11 cellular contexts compared by ENCODE assay signal in genomic region chr19:12527034-12527836, GRCh38. TPM values are rescaled to one million over a fixed set of nuclear protein-coding genes. Genes with fewer than 3 reads are reported as not detected.
DNase-seq lines count a peak whose midpoint lies in the region; ATAC-seq lines count a peak whose summit lies in the region.
"Had no signal": no experiment of that assay in that cellular context is flagged by ENCODE, and none has a peak within 500 bp of the region (broad histone marks: within the 10 kb centered on the region; RNA-seq: fewer than 3 reads in every experiment).

No MANE protein-coding gene starts in this region.

- no peak overlapping the region for H3K9ac ChIP-seq in duodenal mucosa (ENCODE audit: low read depth in 1 of 2, low read length in 2 of 2)

- peaks cover 40 to 84% (median 82%) of the 10 kb centered on the region in 5 donors for H3K36me3 Mint-ChIP-seq in naive thymus-derived CD4-positive, alpha-beta T cell

- CTCF ChIA-PET in naive thymus-derived CD4-positive, alpha-beta T cell (lab: Charles Lee), result no interaction called here

- POLR2A ChIA-PET in naive thymus-derived CD4-positive, alpha-beta T cell (lab: Charles Lee), result interaction anchor here (0.6 kb wide), 1 partner anchor 25 kb away, joined by 3 read pairs; no protein-coding TSS in a partner anchor

- H3K4me1 ChIP-seq in duodenal mucosa (ENCODE audit: control insufficient read depth in 1 of 2, insufficient read depth in 2 of 2, low read length in 2 of 2), result no peaks in the 10 kb centered on the region
- no peaks in the 10 kb centered on the region for H3K4me1 ChIP-seq in naive thymus-derived CD4-positive, alpha-beta T cell (ENCODE audit: control insufficient read depth in 2 of 2, insufficient read depth in 2 of 2, low read length in 2 of 2)

- peak overlapping the region in 3 of 9 donors; percentile 19 to 69 (median 29) for H3K27ac Mint-ChIP-seq in naive thymus-derived CD4-positive, alpha-beta T cell
- H3K27ac Mint-ChIP-seq: activated naive CD8-positive, alpha-beta T cell treated with anti-CD3 and anti-CD28 coated beads, Interleukin-2, amount 10 ng/mL, durations not matched to agents 7 days and 5 days; nephron progenitor cell had no signal

- peaks cover 59 to 67% of the 10 kb centered on the region in 2 donors for H3K36me3 ChIP-seq in duodenal mucosa (ENCODE audit: control insufficient read depth in 1 of 2, insufficient read depth in 2 of 2, low read length in 2 of 2)
- peaks cover 32 to 80% (median 36%) of the 10 kb centered on the region in 3 experiments for H3K36me3 ChIP-seq in naive thymus-derived CD4-positive, alpha-beta T cell (ENCODE audit: control insufficient read depth in 2 of 3, insufficient read depth in 3 of 3, low read length in 3 of 3)

- intact Hi-C loops in naive thymus-derived CD4-positive, alpha-beta T cell (cut with micrococcal nuclease), result no loop called here

- in situ Hi-C loops in KBM-7 (cut with MboI; ENCODE audit: low pct_unique_long_range_greater_than_20kb, low sequenced_read_pairs), result no loop called here

- H3K9me3 ChIP-seq in duodenal mucosa (ENCODE audit: control insufficient read depth in 1 of 2, low read length in 2 of 2), result peaks cover 84 to 92% of the 10 kb centered on the region in 2 donors
- peaks cover 42 to 96% (median 53%) of the 10 kb centered on the region in 3 experiments for H3K9me3 ChIP-seq in naive thymus-derived CD4-positive, alpha-beta T cell (ENCODE audit: control insufficient read depth in 2 of 3, low read length in 3 of 3)

- no peak for ATAC-seq in naive thymus-derived CD4-positive, alpha-beta T cell
- ATAC-seq in HG03354 (IDR thresholded peaks at IDR 0.05; ENCODE audit: poor library complexity, severe bottlenecking, unreplicated experiment) (no peak), HG02840 (IDR thresholded peaks at IDR 0.05; ENCODE audit: low FRiP score, unreplicated experiment) (no peak)

- peak overlapping the region; percentile 11 to 31 for H3K4me3 ChIP-seq in duodenal mucosa (ENCODE audit: low read depth in 1 of 2, low read length in 2 of 2)
- H3K4me3 ChIP-seq in naive thymus-derived CD4-positive, alpha-beta T cell (ENCODE audit: low read length), result no peak overlapping the region

- DNase-seq in DMS53 (lab: John Stamatoyannopoulos, UW) (peak; percentile 52), DMS53 treated with DMSO at 0.1 percent for 48 hours (lab: John Stamatoyannopoulos, UW; ENCODE audit: unreplicated experiment) (no peak), KBM-7 (peak; percentile 54), medulla oblongata (ENCODE audit: extremely low spot score) (no peak)
- peak in 5 of 9 donors; percentile 11 to 31 (median 15) for DNase-seq in naive thymus-derived CD4-positive, alpha-beta T cell
- DNase-seq: activated naive CD8-positive, alpha-beta T cell treated with anti-CD3 and anti-CD28 coated beads, Interleukin-2, amount 10 ng/mL, durations not matched to agents 7 days and 5 days; NCI-H524; nephron progenitor cell had no signal

- H3K4me3 Mint-ChIP-seq in naive thymus-derived CD4-positive, alpha-beta T cell, result peak overlapping the region in 3 of 10 donors; percentile 13 to 28 (median 21)
- H3K4me3 Mint-ChIP-seq: activated naive CD8-positive, alpha-beta T cell treated with anti-CD3 and anti-CD28 coated beads, Interleukin-2, amount 10 ng/mL, durations not matched to agents 7 days and 5 days; nephron progenitor cell had no signal

- no peak overlapping the region for H3K27ac ChIP-seq in duodenal mucosa (ENCODE audit: low read depth, low read length)
- H3K27ac ChIP-seq in naive thymus-derived CD4-positive, alpha-beta T cell (ENCODE audit: low read depth, low read length), result no peak overlapping the region

- H3K4me1 Mint-ChIP-seq in naive thymus-derived CD4-positive, alpha-beta T cell, result peaks cover 0 to 4% (median 0%) of the 10 kb centered on the region in 7 donors
- H3K4me1 Mint-ChIP-seq: activated naive CD8-positive, alpha-beta T cell treated with anti-CD3 and anti-CD28 coated beads, Interleukin-2, amount 10 ng/mL, durations not matched to agents 7 days and 5 days; nephron progenitor cell had no signal

- no peaks in the 10 kb centered on the region for H3K27me3 Mint-ChIP-seq in naive thymus-derived CD4-positive, alpha-beta T cell
- H3K27me3 Mint-ChIP-seq: activated naive CD8-positive, alpha-beta T cell treated with anti-CD3 and anti-CD28 coated beads, Interleukin-2, amount 10 ng/mL, durations not matched to agents 7 days and 5 days had no signal

- no peaks in the 10 kb centered on the region for H3K27me3 ChIP-seq in duodenal mucosa (ENCODE audit: control insufficient read depth in 1 of 2, insufficient read depth in 2 of 2, low read length in 2 of 2)
- no peaks in the 10 kb centered on the region for H3K27me3 ChIP-seq in naive thymus-derived CD4-positive, alpha-beta T cell (ENCODE audit: control insufficient read depth in 2 of 2, insufficient read depth in 2 of 2, low read length in 2 of 2)

- peaks cover 10 to 97% (median 83%) of the 10 kb centered on the region in 11 donors for H3K9me3 Mint-ChIP-seq in naive thymus-derived CD4-positive, alpha-beta T cell

RNA-seq across cellular contexts. Expression of gene ZNF564, which starts 24.0 kb away (rescaled TPM):
- total RNA-seq in naive thymus-derived CD4-positive, alpha-beta T cell, result 10 to 100 TPM; 10.5 to 33.6 (median 19.0) TPM
- 10 to 100 TPM; 15.3 to 17.9 TPM for polyA plus RNA-seq in naive thymus-derived CD4-positive, alpha-beta T cell

RNA-seq across cellular contexts. Expression of gene ZNF709, which starts 42.6 kb away (rescaled TPM):
- total RNA-seq in naive thymus-derived CD4-positive, alpha-beta T cell, result 1 to 10 TPM; 2.2 to 8.0 (median 5.3) TPM
- polyA plus RNA-seq in naive thymus-derived CD4-positive, alpha-beta T cell, result 1 to 10 TPM; 2.0 to 3.3 TPM

Comparison
In these comparisons a context has a peak if more than half of its experiments do, and no peak if none do; other contexts are left out.
1. DNase-seq: peak in DMS53 (single experiment), KBM-7 (single experiment) and naive thymus-derived CD4-positive, alpha-beta T cell (5 of 9); none in DMS53 treated with DMSO at 0.1 percent for 48 hours (single experiment) and medulla oblongata (single experiment).